In genomic region chr6:52503344-52503747, GRCh38 we compare ENCODE assay signal across 9 cellular contexts.
DNase-seq lines count a peak whose midpoint lies in the region; ATAC-seq, FAIRE-seq and TF ChIP-seq lines count a peak whose summit lies in the region.
"Had no signal": no experiment of that assay in that cellular context is flagged by ENCODE, and none has a peak within 500 bp of the region (broad histone marks: within the 10 kb centered on the region; RNA-seq: fewer than 3 reads in every experiment).

No MANE protein-coding gene starts in this region.

- H3K27ac ChIP-seq in right cardiac atrium (ENCODE audit: low read length) (peak overlapping the region; percentile 58), thymus (ENCODE audit: low read depth) (peak overlapping the region; percentile 21)

- ATAC-seq in right cardiac atrium: no peak

- WGBS in right cardiac atrium: 64% methylated on average over 5 of the region's 5 CpGs
- 95% methylated on average over 5 of the region's 5 CpGs for WGBS in thymus

- intact Hi-C loops in right cardiac atrium (cut with DNase I): loop anchor here in 3 of 4 donors (5.0 to 10.0 kb wide), 3 partner anchors 71 to 79 kb away; partner anchors contain the start of genes TRAM2 (in 3 of the 3) and EFHC1 (in 1 of the 3)

- H3K36me3 ChIP-seq in thymus (ENCODE audit: control insufficient read depth, insufficient read depth): peaks cover 9% of the 10 kb centered on the region

- DNase-seq in NCI-H345 (lab: John Stamatoyannopoulos, UW) (peak; percentile 24), NCI-H345 treated with DMSO at 0.1 percent for 48 hours (lab: John Stamatoyannopoulos, UW; ENCODE audit: unreplicated experiment) (no peak), T1000 (lab: John Stamatoyannopoulos, UW) (peak; percentile 48), right cardiac atrium (no peak), GM12892 (ENCODE audit: insufficient read length) (no peak), NCI-H2171 (lab: John Stamatoyannopoulos, UW) (no peak), NCI-H2196 (lab: John Stamatoyannopoulos, UW; ENCODE audit: unreplicated experiment) (no peak)

- peaks cover 20% of the 10 kb centered on the region for H3K4me1 ChIP-seq in right cardiac atrium (ENCODE audit: control insufficient read depth, insufficient read depth, low read length)
- no peaks in the 10 kb centered on the region for H3K4me1 ChIP-seq in thymus (ENCODE audit: control insufficient read depth, insufficient read depth, low read length)

- H3K9me3 ChIP-seq in right cardiac atrium (ENCODE audit: control insufficient read depth, low read length) (no peaks in the 10 kb centered on the region), thymus (ENCODE audit: control insufficient read depth) (no peaks in the 10 kb centered on the region)

- no peak for FAIRE-seq in GM12892 (lab: Jason Lieb, UNC)
- FAIRE-seq: GM19239 had no signal

- TF ChIP-seq POLR2A in GM12892 (IDR thresholded peaks at IDR 0.05; ENCODE audit: low read depth, low read length): no peak

- no peak overlapping the region for H3K4me3 ChIP-seq in right cardiac atrium (ENCODE audit: low read length)
- H3K4me3 ChIP-seq in thymus (ENCODE audit: low read length): no peak overlapping the region

- H3K27me3 ChIP-seq in right cardiac atrium (ENCODE audit: control insufficient read depth, insufficient read depth) (no peaks in the 10 kb centered on the region), thymus (ENCODE audit: control insufficient read depth, insufficient read depth) (no peaks in the 10 kb centered on the region)

Comparison
In these comparisons a context has a peak if more than half of its experiments do, and no peak if none do; other contexts are left out.
1. DNase-seq: peak in NCI-H345 (single experiment) and T1000 (single experiment); none in NCI-H345 treated with DMSO at 0.1 percent for 48 hours (single experiment), right cardiac atrium (0 of 3), GM12892 (single experiment), NCI-H2171 (single experiment) and NCI-H2196 (single experiment).